Comparison of ENCODE assay signal across 28 cellular contexts in the genomic region with DNA sequence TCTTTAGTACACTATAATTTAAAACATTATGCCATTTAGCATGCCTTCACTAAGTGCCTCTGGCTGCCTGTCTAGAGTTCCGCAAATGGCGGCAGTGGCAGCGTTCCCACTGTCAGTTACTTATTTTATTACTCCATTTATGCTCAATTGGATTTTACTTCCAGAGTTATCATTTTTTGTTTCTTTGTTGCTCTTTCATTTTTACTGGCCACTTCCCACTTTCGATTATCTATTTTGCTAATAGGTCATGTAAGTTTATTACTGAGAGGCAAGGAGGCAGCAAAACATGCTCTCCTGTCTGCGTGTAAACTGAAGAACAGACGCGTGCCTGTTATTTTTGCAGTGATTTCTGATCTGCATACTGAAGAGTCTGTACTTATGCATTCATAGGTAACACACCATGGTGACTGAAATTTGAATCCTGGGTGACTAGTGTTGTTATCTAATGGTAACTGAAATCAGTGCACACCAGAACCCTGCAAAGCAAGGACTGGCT. TPM values are rescaled to one million over a fixed set of nuclear protein-coding genes. Genes with fewer than 3 reads are reported as not detected.
DNase-seq lines count a peak whose midpoint lies in the region; ATAC-seq, FAIRE-seq and TF ChIP-seq lines count a peak whose summit lies in the region.
"Had no signal": no experiment of that assay in that cellular context is flagged by ENCODE, and none has a peak within 500 bp of the region (broad histone marks: within the 10 kb centered on the region; RNA-seq: fewer than 3 reads in every experiment).

No MANE protein-coding gene starts in this region.

- WGBS in K562 (ENCODE audit: insufficient coverage, low coverage, missing lambda C conversion rate) = 65% methylated on average over 7 of the region's 7 CpGs
- 94% methylated on average over 7 of the region's 7 CpGs for WGBS in thymus

- TF ChIP-seq CTCF in K562 (IDR thresholded peaks at IDR 0.05 in 2 of 3, conservative IDR thresholded peaks at IDR 0.05 in 1 of 3; ENCODE audit: insufficient read depth in 2 of 3, low read depth in 1 of 3, low read length in 3 of 3) = no peak
- no peak for TF ChIP-seq CTCF in RWPE1 (conservative IDR thresholded peaks at IDR 0.05; ENCODE audit: low read depth)

- ATAC-seq in Right ventricle myocardium superior (ENCODE audit: poor library complexity) = peak; percentile 46
- ATAC-seq in left cardiac atrium = no peak
- ATAC-seq in K562 = no peak
- no peak for ATAC-seq in HG02642 (IDR thresholded peaks at IDR 0.05; ENCODE audit: poor library complexity, unreplicated experiment)
- ATAC-seq: A549; CD8-positive, alpha-beta T cell; effector memory CD8-positive, alpha-beta T cell; GM23338 had no signal

- H3K27ac ChIP-seq in K562 (ENCODE audit: extremely low read depth, low read depth, low read length) = no peak overlapping the region
- H3K27ac ChIP-seq in thymus (ENCODE audit: low read depth) = peak overlapping the region; percentile 3
- no peak overlapping the region for H3K27ac ChIP-seq in RWPE1
- H3K27ac ChIP-seq: A549, KMS-11, left ventricle myocardium inferior, pancreas, tibial artery had no signal

- no peak for FAIRE-seq in K562 (lab: Jason Lieb, UNC)
- FAIRE-seq in HTR-8/SVneo (lab: Jason Lieb, UNC) = no peak
- FAIRE-seq: A549, GM12892, islet of Langerhans, pancreas had no signal

- POLR2A ChIA-PET in K562 (lab: Yijun Ruan, JAX) = interaction anchor here (1.8 kb wide), 1 partner anchor 12 kb away, joined by 5 read pairs; no protein-coding TSS in a partner anchor
- POLR2A ChIA-PET in RWPE1 (lab: Yijun Ruan, JAX; ENCODE audit: low non-redundant PET) = no interaction called here

- H3K79me2 ChIP-seq in K562 (ENCODE audit: control insufficient read depth, insufficient read depth, low read length) = no peaks in the 10 kb centered on the region

- no peak overlapping the region for H2AFZ ChIP-seq in K562 (ENCODE audit: low read depth, low read length)
- H2AFZ ChIP-seq: GM23338 had no signal

- in situ Hi-C loops in K562 (cut with MboI) = no loop called here

- no peak overlapping the region for H3K9ac ChIP-seq in K562 (ENCODE audit: insufficient read depth in 1 of 2, low read depth in 2 of 2, low read length in 2 of 2)
- H3K9ac ChIP-seq: KMS-11 had no signal

- no peak for TF ChIP-seq EP300 in K562 (IDR thresholded peaks at IDR 0.05; ENCODE audit: low read length)

- TF ChIP-seq POLR2A in K562 (conservative IDR thresholded peaks at IDR 0.05) = no peak

- CTCF ChIA-PET in K562 (lab: Yijun Ruan, JAX; ENCODE audit: low intra/inter-chr PET ratio) = no interaction called here
- CTCF ChIA-PET in RWPE1 (lab: Yijun Ruan, JAX) = interaction anchor here (0.7 kb wide), 1 partner anchor 225 kb away, joined by 3 read pairs; no protein-coding TSS in a partner anchor

- peak; percentile 41 for DNase-seq in Right ventricle myocardium superior
- no peak for DNase-seq in left cardiac atrium
- peak; percentile 2 for DNase-seq in MV-4-11 (lab: John Stamatoyannopoulos, UW)
- DNase-seq in K562 (ENCODE audit: extremely low read depth in 1 of 4, low spot score in 3 of 4) = no peak
- DNase-seq in RWPE1 (ENCODE audit: low spot score) = no peak
- DNase-seq in HTR-8/SVneo (ENCODE audit: insufficient read length, low spot score) = no peak
- DNase-seq: activated CD4-positive, alpha-beta memory T cell treated with anti-CD3 and anti-CD28 coated beads for 36 hours; activated CD4-positive, alpha-beta T cell treated with anti-CD3 and anti-CD28 coated beads for 1 hour; activated CD8-positive, alpha-beta memory T cell treated with anti-CD3 and anti-CD28 coated beads, Interleukin-2, amount 50 U/mL, for 4 hours; activated naive CD4-positive, alpha-beta T cell; CD8-positive, alpha-beta T cell; effector memory CD8-positive, alpha-beta T cell; left ventricle myocardium inferior; mesendoderm; MG63; NCI-H1105 treated with DMSO at 0.1 percent for 48 hours; NCI-H2081 treated with DMSO at 0.1 percent for 48 hours; NCI-H446 treated with DMSO at 0.1 percent for 48 hours; pancreas; tibial artery had no signal

- no peaks in the 10 kb centered on the region for H3K36me3 ChIP-seq in K562 (ENCODE audit: control insufficient read depth, insufficient read depth, low read length)
- H3K36me3 ChIP-seq in thymus (ENCODE audit: control insufficient read depth, insufficient read depth) = no peaks in the 10 kb centered on the region
- H3K36me3 ChIP-seq: left ventricle myocardium inferior, MG63, pancreas had no signal

- BruUV-seq in K562 (replicated peaks; lab: Mats Ljungman, UMichigan) = no TSS peak

- no peak for TF ChIP-seq RAD21 in K562 (CRISPR knock-in tag; conservative IDR thresholded peaks at IDR 0.05 in 1 of 2, IDR thresholded peaks at IDR 0.05 in 1 of 2)

- H3K9me1 ChIP-seq in K562 (ENCODE audit: control insufficient read depth, insufficient read depth, low read length) = no peaks in the 10 kb centered on the region

- H4K20me1 ChIP-seq in K562 (replicated peaks; ENCODE audit: control insufficient read depth, insufficient read depth, low read length) = no peaks in the 10 kb centered on the region

- H3K4me3 ChIP-seq in K562 (no peak overlapping the region), thymus (ENCODE audit: low read length) (no peak overlapping the region)
- H3K4me3 ChIP-seq: A549, GM23338, left ventricle myocardium inferior, MG63, pancreas, smooth muscle cell, tibial artery had no signal

- H3K27me3 ChIP-seq in K562 (ENCODE audit: control insufficient read depth in 2 of 2, insufficient read depth in 2 of 2, low read length in 2 of 2) (no peaks in the 10 kb centered on the region), thymus (ENCODE audit: control insufficient read depth, insufficient read depth) (no peaks in the 10 kb centered on the region)
- H3K27me3 ChIP-seq: MG63, pancreas, tibial artery had no signal

- intact Hi-C loops in Right ventricle myocardium superior (cut with DNase I) = no loop called here
- intact Hi-C loops in left cardiac atrium (cut with DNase I) = no loop called here
- intact Hi-C loops in K562 (cut with micrococcal nuclease) = no loop called here

- no peaks in the 10 kb centered on the region for H3K9me3 ChIP-seq in K562 (replicated peaks; ENCODE audit: control insufficient read depth, insufficient read depth, low read depth, low read length)
- no peaks in the 10 kb centered on the region for H3K9me3 ChIP-seq in thymus (ENCODE audit: control insufficient read depth)
- H3K9me3 ChIP-seq: A549, left ventricle myocardium inferior, MG63, pancreas, tibial artery had no signal

- no peak overlapping the region for H3K4me2 ChIP-seq in K562 (ENCODE audit: insufficient read depth, low read length)
- H3K4me2 ChIP-seq: A549, GM23338, KMS-11, smooth muscle cell had no signal

- H3K4me1 ChIP-seq in K562 (replicated peaks in 1 of 2; ENCODE audit: control insufficient read depth in 2 of 2, insufficient read depth in 2 of 2, low read length in 2 of 2) (peaks cover 0 to 11% of the 10 kb centered on the region in 2 experiments; a peak in 3 of 5 replicates), thymus (ENCODE audit: control insufficient read depth, insufficient read depth, low read length) (no peaks in the 10 kb centered on the region)
- H3K4me1 ChIP-seq: A549 had no signal

TF ChIP-seq in K562, 482 proteins besides CTCF, POLR2A, EP300 and RAD21 (continues in another document):
- TF ChIP-seq, protein P1, sequence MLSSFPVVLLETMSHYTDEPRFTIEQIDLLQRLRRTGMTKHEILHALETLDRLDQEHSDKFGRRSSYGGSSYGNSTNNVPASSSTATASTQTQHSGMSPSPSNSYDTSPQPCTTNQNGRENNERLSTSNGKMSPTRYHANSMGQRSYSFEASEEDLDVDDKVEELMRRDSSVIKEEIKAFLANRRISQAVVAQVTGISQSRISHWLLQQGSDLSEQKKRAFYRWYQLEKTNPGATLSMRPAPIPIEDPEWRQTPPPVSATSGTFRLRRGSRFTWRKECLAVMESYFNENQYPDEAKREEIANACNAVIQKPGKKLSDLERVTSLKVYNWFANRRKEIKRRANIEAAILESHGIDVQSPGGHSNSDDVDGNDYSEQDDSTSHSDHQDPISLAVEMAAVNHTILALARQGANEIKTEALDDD (IDR thresholded peaks at IDR 0.05) = 0 out of 2 replicates have a peak, but pooled peaks have one; percentile 9
- TF ChIP-seq KDM1A (IDR thresholded peaks at IDR 0.05) = peak; percentile 27 to 35; a peak in 1 of 4 replicates
- peak in 1 of 2 experiments; percentile 51; a peak in 1 of 4 replicates for TF ChIP-seq RCOR1 (IDR thresholded peaks at IDR 0.05; ENCODE audit: borderline replicate concordance in 1 of 2, low read depth in 2 of 2, low read length in 2 of 2)

RNA-seq across cellular contexts. Expression of a gene that starts 23.1 kb away (rescaled TPM):
- total RNA-seq in Right ventricle myocardium superior (11.9 TPM), left cardiac atrium (10 to 100 TPM in 1 of 2 donors, 1 to 10 TPM in 1; 9.0 to 12.7 TPM), K562 (2014; rRNA removed) (7.4 and 8.4 TPM in 2 replicates), K562 (2014; rRNA removed; fragmentation: Illumina TruSeq; extraction: Trizol) (7.0 and 8.2 TPM in 2 replicates), K562 (2015; rRNA removed; fragmentation: Illumina TruSeq; extraction: Trizol) (3.5 and 4.1 TPM in 2 replicates), K562 (2021) (7.6 and 7.8 TPM in 2 replicates)
- 15.5 and 30.7 TPM in 2 replicates for total RNA-seq in K562 (2011; cell fraction: chromatin; rRNA removed; ENCODE audit: low replicate concordance)
- 5.2 and 9.6 TPM in 2 replicates for total RNA-seq in K562 (2011; cell fraction: nucleolus; rRNA removed)
- total RNA-seq in K562 (2011; cell fraction: nucleoplasm; rRNA removed) = 11.7 and 17.5 TPM in 2 replicates
- polyA plus RNA-seq in K562 (2011; rRNA removed) (6.4 and 7.6 TPM in 2 replicates), K562 (2014; fragmentation: Illumina TruSeq; extraction: Trizol) (8.3 and 10.3 TPM in 2 replicates), K562 (2014; fragmentation: Nextera tagmentation; extraction: Ambion mirVana) (1 to 10 TPM in 1 of 2 experiments, under 1 TPM in 1; 0.90 to 1.3 TPM), K562 (2014; rRNA removed) (4.4 and 6.7 TPM in 2 replicates), thymus (6.3 TPM)
- 2.1 and 3.7 TPM in 2 replicates for polyA plus RNA-seq in K562 (2011; cell fraction: cytosol; rRNA removed)
- polyA plus RNA-seq in K562 (2011; cell fraction: nucleus; rRNA removed) = 15.0 and 21.3 TPM in 2 replicates
- 2.9 and 5.2 TPM in 2 replicates for polyA plus RNA-seq in K562 (2012)
- 21.0 and 23.1 TPM in 2 replicates for polyA minus RNA-seq in K562 (2011; rRNA and poly(A)+ RNA removed)
- 7.3 and 9.8 TPM in 2 replicates for polyA minus RNA-seq in K562 (2011; cell fraction: cytosol; rRNA and poly(A)+ RNA removed)
- 9.2 and 16.3 TPM in 2 replicates for polyA minus RNA-seq in K562 (2011; cell fraction: nucleus; rRNA and poly(A)+ RNA removed)

Comparison
In these comparisons a context has a peak if more than half of its experiments do, and no peak if none do; other contexts are left out.
1. DNase-seq: peak in Right ventricle myocardium superior (single experiment) and MV-4-11 (single experiment); none in left cardiac atrium (single experiment), K562 (0 of 4), RWPE1 (single experiment) and HTR-8/SVneo (single experiment).